In genomic region chr2:54641988-54642387, GRCh38 we compare ENCODE assay signal across 13 cellular contexts.
DNase-seq lines count a peak whose midpoint lies in the region; ATAC-seq and TF ChIP-seq lines count a peak whose summit lies in the region.
"Had no signal": no experiment of that assay in that cellular context is flagged by ENCODE, and none has a peak within 500 bp of the region (broad histone marks: within the 10 kb centered on the region; RNA-seq: fewer than 3 reads in every experiment).

No MANE protein-coding gene starts in this region.

- peaks cover 87% of the 10 kb centered on the region for H3K36me3 Mint-ChIP-seq in nephron progenitor cell (ENCODE audit: low read depth)

- no peaks in the 10 kb centered on the region for H3K27me3 Mint-ChIP-seq in nephron progenitor cell (ENCODE audit: low read depth, poor library complexity)
- H3K27me3 Mint-ChIP-seq: type B pancreatic cell had no signal

- peak overlapping the region; percentile 72 for H3K27ac Mint-ChIP-seq in nephron progenitor cell

- DNase-seq in Right ventricle myocardium inferior (ENCODE audit: missing footprints) (no peak), cardiac septum (ENCODE audit: low spot score) (no peak), Right ventricle myocardium superior (peak; percentile 74), nephron progenitor cell (no peak), NCI-H146 (lab: John Stamatoyannopoulos, UW) (no peak)
- no peak for DNase-seq in stimulated activated CD4-positive, alpha-beta T cell treated with anti-CD3 and anti-CD28 coated beads, Interleukin-4, amount 100 ng/mL, for 1 hour
- DNase-seq: activated T-cell treated with anti-CD3 and anti-CD28 coated beads for 4 hours, kidney glomerular epithelial cell, NCI-H446, WERI-Rb-1 had no signal

- H3K9me3 Mint-ChIP-seq in nephron progenitor cell = no peaks in the 10 kb centered on the region
- H3K9me3 Mint-ChIP-seq: type B pancreatic cell had no signal

- ATAC-seq in Right ventricle myocardium inferior = peak; percentile 65
- peak; percentile 77 for ATAC-seq in Right ventricle myocardium superior (ENCODE audit: poor library complexity)
- no peak for ATAC-seq in GM21529 (IDR thresholded peaks at IDR 0.05; ENCODE audit: unreplicated experiment)
- ATAC-seq in GM21528 (IDR thresholded peaks at IDR 0.05; ENCODE audit: low FRiP score, unreplicated experiment) = no peak

- TF ChIP-seq CTCF in nephron progenitor cell (IDR thresholded peaks at IDR 0.05) = no peak

- peaks cover 20% of the 10 kb centered on the region for H3K4me1 Mint-ChIP-seq in nephron progenitor cell

- intact Hi-C loops in Right ventricle myocardium inferior (cut with DNase I) = loop anchor here (5.0 kb wide), 1 partner anchor 120 kb away; no protein-coding TSS in a partner anchor
- intact Hi-C loops in cardiac septum (cut with DNase I) = no loop called here
- intact Hi-C loops in Right ventricle myocardium superior (cut with DNase I) = no loop called here

- H3K4me3 Mint-ChIP-seq in nephron progenitor cell = no peak overlapping the region
- H3K4me3 Mint-ChIP-seq: type B pancreatic cell had no signal

Comparison
In these comparisons a context has a peak if more than half of its experiments do, and no peak if none do; other contexts are left out.
1. ATAC-seq: peak in Right ventricle myocardium inferior (single experiment) and Right ventricle myocardium superior (single experiment); none in GM21529 (single experiment) and GM21528 (single experiment).